In the genomic region with DNA sequence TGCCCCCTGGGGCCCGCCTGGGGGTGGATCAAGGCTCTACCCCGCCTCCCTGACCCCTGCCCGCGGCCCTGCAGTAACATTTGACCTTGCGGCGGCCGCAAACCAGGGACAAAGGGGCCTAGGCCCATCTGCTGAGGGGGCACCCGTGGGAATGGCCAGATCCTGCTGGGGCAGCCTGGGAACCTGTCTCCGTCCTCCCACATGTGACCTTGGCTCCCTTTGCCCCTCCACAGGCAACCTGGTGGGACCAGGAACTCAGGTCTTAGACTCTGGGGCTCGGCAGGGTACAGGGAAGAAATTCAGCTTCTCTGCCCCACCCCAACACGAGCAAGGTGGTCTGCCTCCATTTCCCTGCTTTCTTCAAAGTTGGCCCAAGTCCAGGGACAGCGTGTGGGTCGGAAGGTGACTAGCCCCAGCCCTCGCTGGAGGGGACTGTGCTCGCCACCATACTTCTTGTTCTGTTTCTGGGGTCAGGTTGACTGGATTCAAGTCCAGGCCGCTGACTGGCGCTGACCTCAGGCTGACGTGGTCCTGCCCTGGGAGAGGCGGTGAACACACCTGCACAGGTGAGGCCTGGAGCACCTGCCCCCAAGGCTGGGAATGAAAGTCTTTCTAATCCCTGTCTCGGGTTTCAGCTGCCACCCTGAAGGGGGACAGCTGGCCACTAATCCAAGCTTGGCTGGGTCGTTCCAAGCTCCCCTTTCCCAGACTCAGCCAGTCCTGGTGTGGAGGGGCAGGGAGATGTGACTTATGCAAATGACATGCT, we compare ENCODE assay signal across 9 cellular contexts. TPM values are rescaled to one million over a fixed set of nuclear protein-coding genes. Genes with fewer than 3 reads are reported as not detected.
DNase-seq lines count a peak whose midpoint lies in the region; ATAC-seq and TF ChIP-seq lines count a peak whose summit lies in the region.
"Had no signal": no experiment of that assay in that cellular context is flagged by ENCODE, and none has a peak within 500 bp of the region (broad histone marks: within the 10 kb centered on the region; RNA-seq: fewer than 3 reads in every experiment).

No MANE protein-coding gene starts in this region.

- H3K4me3 ChIP-seq in mammary epithelial cell (replicated peaks in 1 of 3; ENCODE audit: insufficient read depth in 1 of 3, low read depth in 2 of 3, low read length in 3 of 3) (no peak overlapping the region), transverse colon (no peak overlapping the region), heart right ventricle (no peak overlapping the region)

- H3K27ac ChIP-seq in mammary epithelial cell (ENCODE audit: insufficient read depth, low read depth, low read length), result no peak overlapping the region
- H3K27ac ChIP-seq in epithelial cell of prostate, result peak overlapping the region; percentile 84
- peak overlapping the region; percentile 56 to 95 (median 91) for H3K27ac ChIP-seq in transverse colon
- H3K27ac ChIP-seq in heart right ventricle, result peak overlapping the region in 2 of 10 donors; percentile 15 to 86

- H3K27me3 ChIP-seq in mammary epithelial cell (ENCODE audit: insufficient read depth, low read length) (no peaks in the 10 kb centered on the region), transverse colon (no peaks in the 10 kb centered on the region), heart right ventricle (no peaks in the 10 kb centered on the region)

- H3K36me3 ChIP-seq in mammary epithelial cell (ENCODE audit: insufficient read depth, low read length) (no peaks in the 10 kb centered on the region), transverse colon (no peaks in the 10 kb centered on the region), heart right ventricle (peaks cover 0 to 37% (median 0%) of the 10 kb centered on the region in 9 donors)

- no peak for DNase-seq in MCF 10A (ENCODE audit: unreplicated experiment)
- no peak for DNase-seq in mammary epithelial cell
- no peak for DNase-seq in epithelial cell of prostate (ENCODE audit: low read depth, low spot score)
- DNase-seq in transverse colon, result peak; percentile 73
- DNase-seq in stimulated activated naive B cell treated with anti-CD40 and anti-IgM and Interleukin-4, amounts not matched to agents 10 μg/mL and 1 μg/mL and 100 μg/mL, for 72 hours, result no peak
- no peak for DNase-seq in heart right ventricle
- DNase-seq: Kasumi-1, kidney had no signal

- BruUV-seq in MCF 10A (replicated peaks; lab: Mats Ljungman, UMichigan), result no TSS peak
- no TSS peak for BruUV-seq in mammary epithelial cell (replicated peaks; lab: Mats Ljungman, UMichigan)

- dilution Hi-C loops in mammary epithelial cell (cut with HindIII; ENCODE audit: low sequenced_read_pairs), result loop anchor here (5.0 to 10.0 kb wide), 3 partner anchors 57 to 83 kb away; partner anchors contain the start of genes ABHD8, DDA1 and MRPL34

- no peaks in the 10 kb centered on the region for H3K9me3 Mint-ChIP-seq in MCF 10A (ENCODE audit: unreplicated experiment)
- no peaks in the 10 kb centered on the region for H3K9me3 Mint-ChIP-seq in stimulated activated naive B cell treated with anti-CD40 and anti-IgM and Interleukin-4, amounts not matched to agents 10 μg/mL and 1 μg/mL and 100 μg/mL, for 72 hours

- intact Hi-C loops in MCF 10A (cut with micrococcal nuclease), result no loop called here
- intact Hi-C loops in mammary epithelial cell (cut with micrococcal nuclease), result no loop called here
- intact Hi-C loops in transverse colon (cut with DNase I; ENCODE audit: low total_unique reads), result no loop called here
- intact Hi-C loops in heart right ventricle (cut with DNase I), result no loop called here

- no peak overlapping the region for H3K9ac ChIP-seq in mammary epithelial cell (ENCODE audit: insufficient read depth, low read length)

- peak overlapping the region; percentile 78 for H3K27ac Mint-ChIP-seq in MCF 10A (ENCODE audit: low read depth, unreplicated experiment)
- H3K27ac Mint-ChIP-seq in stimulated activated naive B cell treated with anti-CD40 and anti-IgM and Interleukin-4, amounts not matched to agents 10 μg/mL and 1 μg/mL and 100 μg/mL, for 72 hours, result no peak overlapping the region

- ATAC-seq in stimulated activated naive B cell treated with anti-CD40 and anti-IgM and Interleukin-4, amounts not matched to agents 10 μg/mL and 1 μg/mL and 100 μg/mL, for 72 hours (replicated peaks), result no peak
- ATAC-seq in heart right ventricle, result no peak

- no peaks in the 10 kb centered on the region for H3K27me3 Mint-ChIP-seq in MCF 10A (ENCODE audit: insufficient read depth, unreplicated experiment)
- no peaks in the 10 kb centered on the region for H3K27me3 Mint-ChIP-seq in stimulated activated naive B cell treated with anti-CD40 and anti-IgM and Interleukin-4, amounts not matched to agents 10 μg/mL and 1 μg/mL and 100 μg/mL, for 72 hours

- H3K9me3 ChIP-seq in mammary epithelial cell (replicated peaks; ENCODE audit: insufficient read depth, low read length) (no peaks in the 10 kb centered on the region), transverse colon (no peaks in the 10 kb centered on the region), heart right ventricle (no peaks in the 10 kb centered on the region)

- POLR2A ChIA-PET in MCF 10A (lab: Yijun Ruan, JAX), result interaction anchor here (0.5 to 2.8 kb wide), 7 partner anchors 12 to 174 kb away, joined by 3 to 21 read pairs (median 5); partner anchors contain the start of genes BABAM1, MRPL34, OCEL1 and USE1

- TF ChIP-seq EP300 in transverse colon (IDR thresholded peaks at IDR 0.05; ENCODE audit: low read depth), result no peak

- no peak overlapping the region for H3K4me2 ChIP-seq in mammary epithelial cell (ENCODE audit: insufficient read depth, low read depth, low read length)

- TF ChIP-seq CTCF in MCF 10A (IDR thresholded peaks at IDR 0.05; ENCODE audit: unreplicated experiment) (no peak), mammary epithelial cell (conservative IDR thresholded peaks at IDR 0.05 in 1 of 2, IDR thresholded peaks at IDR 0.05 in 1 of 2; ENCODE audit: extremely low read depth in 1 of 2, insufficient read depth in 1 of 2, low read depth in 1 of 2, low read length in 2 of 2) (no peak), transverse colon (IDR thresholded peaks at IDR 0.05) (no peak), heart right ventricle (IDR thresholded peaks at IDR 0.05) (no peak)

- H2AFZ ChIP-seq in mammary epithelial cell (ENCODE audit: low read depth, low read length), result no peak overlapping the region

- H4K20me1 ChIP-seq in mammary epithelial cell (ENCODE audit: insufficient read depth, low read length), result no peaks in the 10 kb centered on the region

- H3K36me3 Mint-ChIP-seq in MCF 10A (ENCODE audit: insufficient read depth, unreplicated experiment), result peaks cover 7% of the 10 kb centered on the region
- H3K36me3 Mint-ChIP-seq in stimulated activated naive B cell treated with anti-CD40 and anti-IgM and Interleukin-4, amounts not matched to agents 10 μg/mL and 1 μg/mL and 100 μg/mL, for 72 hours, result no peaks in the 10 kb centered on the region

- CTCF ChIA-PET in MCF 10A (lab: Yijun Ruan, JAX) (interaction anchor here (0.7 to 6.4 kb wide), 2 partner anchors 12 to 142 kb away, joined by 3 to 56 read pairs; no protein-coding TSS in a partner anchor), mammary epithelial cell (lab: Charles Lee; ENCODE audit: low non-redundant PET) (no interaction called here)

- in situ Hi-C loops in mammary epithelial cell (cut with MboI; ENCODE audit: low sequenced_read_pairs in 2 of 2) (no loop called here), transverse colon (cut with MboI; ENCODE audit: low pct_ligation_motif_present in 1 of 4, low pct_unique_long_range_greater_than_20kb in 1 of 4, low sequenced_read_pairs in 3 of 4) (no loop called here)

- WGBS in mammary epithelial cell (ENCODE audit: low coverage, missing lambda C conversion rate), result 95% methylated on average over 14 of the region's 21 CpGs
- 54 to 62% methylated on average over 2 to 20 of the region's 21 CpGs for WGBS in transverse colon (ENCODE audit: low coverage in 1 of 2), 2 donors
- WGBS in heart right ventricle, 2 donors, result 68 to 70% methylated on average over 21 of the region's 21 CpGs

- no peak overlapping the region for H3K4me3 Mint-ChIP-seq in MCF 10A (ENCODE audit: unreplicated experiment)
- H3K4me3 Mint-ChIP-seq in stimulated activated naive B cell treated with anti-CD40 and anti-IgM and Interleukin-4, amounts not matched to agents 10 μg/mL and 1 μg/mL and 100 μg/mL, for 72 hours, result no peak overlapping the region

- H3K79me2 ChIP-seq in mammary epithelial cell (ENCODE audit: insufficient read depth, low read length), result peaks cover 22% of the 10 kb centered on the region

- TF ChIP-seq POLR2A in transverse colon (IDR thresholded peaks at IDR 0.05), result no peak

- H3K4me1 ChIP-seq in mammary epithelial cell (ENCODE audit: insufficient read depth, low read length) (peaks cover 22% of the 10 kb centered on the region), transverse colon (peaks cover 21 to 41% (median 33%) of the 10 kb centered on the region in 4 donors), heart right ventricle (peaks cover 10 to 30% (median 25%) of the 10 kb centered on the region in 9 donors)

- peaks cover 22% of the 10 kb centered on the region for H3K4me1 Mint-ChIP-seq in MCF 10A (ENCODE audit: insufficient read depth, unreplicated experiment)
- H3K4me1 Mint-ChIP-seq in stimulated activated naive B cell treated with anti-CD40 and anti-IgM and Interleukin-4, amounts not matched to agents 10 μg/mL and 1 μg/mL and 100 μg/mL, for 72 hours, result peaks cover 12 to 15% of the 10 kb centered on the region in 2 donors

RNA-seq across cellular contexts. Expression of gene NR2F6, which starts 2.5 kb away (rescaled TPM):
- total RNA-seq in MCF 10A (2022), result 32.8 and 36.3 TPM in 2 replicates
- total RNA-seq in mammary epithelial cell, result 10 to 100 TPM; 41.1 to 48.8 TPM
- polyA plus RNA-seq in mammary epithelial cell, result 25.3 TPM
- 15.9 TPM for polyA minus RNA-seq in mammary epithelial cell
- 100 to 1,000 TPM; 156 to 362 (median 206) TPM for total RNA-seq in transverse colon
- total RNA-seq in heart right ventricle, result 10 to 100 TPM; 34.5 to 79.7 (median 42.2) TPM
- polyA plus RNA-seq in heart right ventricle, result 10 to 100 TPM; 32.0 to 46.1 TPM

RNA-seq across cellular contexts. Expression of gene USHBP1, which starts 16.4 kb away (rescaled TPM):
- total RNA-seq in MCF 10A (2022) (not detected in 2 replicates), mammary epithelial cell (not detected), transverse colon (1 to 10 TPM in 1 of 4 donors, under 1 TPM in 2, not detected in 1; 0.79 to 1.2 (median 0.96) TPM), heart right ventricle (10 to 100 TPM in 1 of 10 donors, 1 to 10 TPM in 9; 3.4 to 10.7 (median 6.6) TPM)
- polyA plus RNA-seq in mammary epithelial cell (not detected), heart right ventricle (10 to 100 TPM; 11.5 to 30.9 TPM)
- polyA minus RNA-seq in mammary epithelial cell, result not detected
- total RNA-seq: chondrocyte had no signal

RNA-seq across cellular contexts. Expression of gene BABAM1, which starts 19.0 kb away (rescaled TPM):
- 96.1 and 104 TPM in 2 replicates for total RNA-seq in MCF 10A (2022)
- 10 to 100 TPM; 59.0 to 70.7 TPM for total RNA-seq in mammary epithelial cell
- polyA plus RNA-seq in mammary epithelial cell, result 94.5 TPM
- 26.3 TPM for polyA minus RNA-seq in mammary epithelial cell
- 100 to 1,000 TPM in 1 of 4 donors, 10 to 100 TPM in 3; 56.2 to 364 (median 80.2) TPM for total RNA-seq in transverse colon
- total RNA-seq in heart right ventricle, result 10 to 100 TPM; 64.5 to 83.4 (median 74.4) TPM
- 10 to 100 TPM; 68.9 to 88.2 TPM for polyA plus RNA-seq in heart right ventricle

RNA-seq across cellular contexts. Expression of gene OCEL1, which starts 22.2 kb away (rescaled TPM):
- total RNA-seq in MCF 10A (2022) (13.7 and 14.3 TPM in 2 replicates), mammary epithelial cell (10 to 100 TPM in 1 of 2 donors, 1 to 10 TPM in 1; 2.5 to 16.0 TPM), transverse colon (10 to 100 TPM in 3 of 4 donors, 1 to 10 TPM in 1; 4.8 to 42.6 (median 29.9) TPM), heart right ventricle (10 to 100 TPM in 9 of 10 donors, 1 to 10 TPM in 1; 7.2 to 38.6 (median 15.0) TPM)
- polyA plus RNA-seq in mammary epithelial cell (6.1 TPM), heart right ventricle (10 to 100 TPM; 14.3 to 47.4 TPM)
- polyA minus RNA-seq in mammary epithelial cell, result 9.7 TPM

RNA-seq across cellular contexts. Expression of gene USE1, which starts 33.0 kb away (rescaled TPM):
- total RNA-seq in MCF 10A (2022), result 29.9 and 47.9 TPM in 2 replicates
- 10 to 100 TPM; 18.4 to 24.0 TPM for total RNA-seq in mammary epithelial cell
- polyA plus RNA-seq in mammary epithelial cell, result 24.2 TPM
- polyA minus RNA-seq in mammary epithelial cell, result 2.3 TPM
- 10 to 100 TPM; 18.3 to 30.7 (median 24.5) TPM for total RNA-seq in transverse colon
- total RNA-seq in heart right ventricle, result 10 to 100 TPM; 25.1 to 36.6 (median 28.3) TPM
- 10 to 100 TPM; 48.6 to 67.6 TPM for polyA plus RNA-seq in heart right ventricle
